Comparison of ENCODE assay signal across 14 cellular contexts in genomic region chr22:35785181-35785923, GRCh38.
DNase-seq lines count a peak whose midpoint lies in the region; ATAC-seq and TF ChIP-seq lines count a peak whose summit lies in the region.
"Had no signal": no experiment of that assay in that cellular context is flagged by ENCODE, and none has a peak within 500 bp of the region (broad histone marks: within the 10 kb centered on the region; RNA-seq: fewer than 3 reads in every experiment).

No MANE protein-coding gene starts in this region.

- H3K27ac Mint-ChIP-seq in mesothelial cell of epicardium: peak overlapping the region; percentile 37
- H3K27ac Mint-ChIP-seq in activated CD4-positive, alpha-beta T cell treated with anti-CD3 and anti-CD28 coated beads for 36 hours: no peak overlapping the region
- H3K27ac Mint-ChIP-seq: activated CD8-positive, alpha-beta T cell treated with anti-CD3 and anti-CD28 coated beads for 36 hours; activated naive CD4-positive, alpha-beta T cell treated with anti-CD3 and anti-CD28 coated beads, Interleukin-2, amount 10 ng/mL, durations not matched to agents 7 days and 5 days had no signal

- 48% methylated on average over 4 of the region's 4 CpGs for WGBS in mammary epithelial cell (ENCODE audit: low coverage, missing lambda C conversion rate)

- peak overlapping the region in 1 of 11 experiments; percentile 23; a peak in 1 of 22 replicates for H3K9ac ChIP-seq in BLaER1 treated with 17β-estradiol and CSF1 and Interleukin-3, amounts not matched to agents 10 nM and 100 nM
- no peak overlapping the region for H3K9ac ChIP-seq in mammary epithelial cell (ENCODE audit: insufficient read depth, low read length)

- no peaks in the 10 kb centered on the region for H3K9me3 Mint-ChIP-seq in mesothelial cell of epicardium
- H3K9me3 Mint-ChIP-seq in activated CD4-positive, alpha-beta T cell treated with anti-CD3 and anti-CD28 coated beads for 36 hours (ENCODE audit: low read depth): no peaks in the 10 kb centered on the region
- H3K9me3 Mint-ChIP-seq: activated CD8-positive, alpha-beta T cell treated with anti-CD3 and anti-CD28 coated beads for 36 hours; activated naive CD4-positive, alpha-beta T cell treated with anti-CD3 and anti-CD28 coated beads, Interleukin-2, amount 10 ng/mL, durations not matched to agents 7 days and 5 days had no signal

- H3K36me3 ChIP-seq in BLaER1 treated with 17β-estradiol and CSF1 and Interleukin-3, amounts not matched to agents 10 nM and 100 nM: 0 out of 22 replicates have a peak, but pooled peaks cover 0 to 4% (median 0%) of the 10 kb centered on the region in 11 experiments
- peaks cover 9% of the 10 kb centered on the region for H3K36me3 ChIP-seq in mammary epithelial cell (ENCODE audit: insufficient read depth, low read length)

- intact Hi-C loops in mammary epithelial cell (cut with micrococcal nuclease): loop anchor here (2.0 kb wide), 1 partner anchor 49 kb away; no protein-coding TSS in a partner anchor
- intact Hi-C loops in activated CD4-positive, alpha-beta T cell treated with anti-CD3 and anti-CD28 coated beads for 36 hours (cut with DNase I, micrococcal nuclease): no loop called here

- H3K4me2 ChIP-seq in BLaER1 treated with 17β-estradiol and CSF1 and Interleukin-3, amounts not matched to agents 10 nM and 100 nM: peak overlapping the region; percentile 15 to 77 (median 41); a peak in 21 of 22 replicates
- H3K4me2 ChIP-seq in mammary epithelial cell (ENCODE audit: insufficient read depth, low read depth, low read length): no peak overlapping the region

- H3K9me3 ChIP-seq in BLaER1 treated with 17β-estradiol and CSF1 and Interleukin-3, amounts not matched to agents 10 nM and 100 nM (replicated peaks in 1 of 11): no peaks in the 10 kb centered on the region
- H3K9me3 ChIP-seq in mammary epithelial cell (replicated peaks; ENCODE audit: insufficient read depth, low read length): no peaks in the 10 kb centered on the region
- H3K9me3 ChIP-seq: heart left ventricle had no signal

- POLR2A ChIA-PET in activated CD4-positive, alpha-beta T cell treated with anti-CD3 and anti-CD28 coated beads for 36 hours (lab: Charles Lee): interaction anchor here (0.7 kb wide), 1 partner anchor 392 kb away, joined by 3 read pairs; no protein-coding TSS in a partner anchor

- ATAC-seq in activated CD4-positive, alpha-beta T cell treated with anti-CD3 and anti-CD28 coated beads for 36 hours: no peak
- ATAC-seq: activated CD8-positive, alpha-beta T cell treated with anti-CD3 and anti-CD28 coated beads for 36 hours had no signal

- peaks cover 12% of the 10 kb centered on the region for H3K4me1 Mint-ChIP-seq in mesothelial cell of epicardium
- no peaks in the 10 kb centered on the region for H3K4me1 Mint-ChIP-seq in activated CD4-positive, alpha-beta T cell treated with anti-CD3 and anti-CD28 coated beads for 36 hours
- H3K4me1 Mint-ChIP-seq: activated naive CD4-positive, alpha-beta T cell treated with anti-CD3 and anti-CD28 coated beads, Interleukin-2, amount 10 ng/mL, durations not matched to agents 7 days and 5 days had no signal

- in situ Hi-C loops in mammary epithelial cell (cut with MboI; ENCODE audit: low sequenced_read_pairs in 2 of 2): no loop called here

- no peak overlapping the region for H3K4me3 Mint-ChIP-seq in mesothelial cell of epicardium
- no peak overlapping the region for H3K4me3 Mint-ChIP-seq in activated CD4-positive, alpha-beta T cell treated with anti-CD3 and anti-CD28 coated beads for 36 hours
- H3K4me3 Mint-ChIP-seq: activated CD8-positive, alpha-beta T cell treated with anti-CD3 and anti-CD28 coated beads for 36 hours; activated naive CD4-positive, alpha-beta T cell treated with anti-CD3 and anti-CD28 coated beads, Interleukin-2, amount 10 ng/mL, durations not matched to agents 7 days and 5 days had no signal

- peaks cover 17% of the 10 kb centered on the region for H3K36me3 Mint-ChIP-seq in mesothelial cell of epicardium
- no peaks in the 10 kb centered on the region for H3K36me3 Mint-ChIP-seq in activated CD4-positive, alpha-beta T cell treated with anti-CD3 and anti-CD28 coated beads for 36 hours (ENCODE audit: low read depth)
- H3K36me3 Mint-ChIP-seq: activated naive CD4-positive, alpha-beta T cell treated with anti-CD3 and anti-CD28 coated beads, Interleukin-2, amount 10 ng/mL, durations not matched to agents 7 days and 5 days had no signal

- no peaks in the 10 kb centered on the region for H4K20me1 ChIP-seq in BLaER1 treated with 17β-estradiol and CSF1 and Interleukin-3, amounts not matched to agents 10 nM and 100 nM
- no peaks in the 10 kb centered on the region for H4K20me1 ChIP-seq in mammary epithelial cell (ENCODE audit: insufficient read depth, low read length)

- dilution Hi-C loops in mammary epithelial cell (cut with HindIII; ENCODE audit: low sequenced_read_pairs): no loop called here

- no peak overlapping the region for H3K4me3 ChIP-seq in BLaER1 treated with 17β-estradiol and CSF1 and Interleukin-3, amounts not matched to agents 10 nM and 100 nM
- H3K4me3 ChIP-seq in mammary epithelial cell (replicated peaks in 1 of 3; ENCODE audit: insufficient read depth in 1 of 3, low read depth in 2 of 3, low read length in 3 of 3): no peak overlapping the region
- H3K4me3 ChIP-seq: heart left ventricle had no signal

- peak overlapping the region in 4 of 11 experiments; percentile 8 to 57 (median 26); a peak in 6 of 22 replicates for H3K27ac ChIP-seq in BLaER1 treated with 17β-estradiol and CSF1 and Interleukin-3, amounts not matched to agents 10 nM and 100 nM
- no peak overlapping the region for H3K27ac ChIP-seq in mammary epithelial cell (ENCODE audit: insufficient read depth, low read depth, low read length)

- H3K27me3 ChIP-seq in BLaER1 treated with 17β-estradiol and CSF1 and Interleukin-3, amounts not matched to agents 10 nM and 100 nM: no peaks in the 10 kb centered on the region
- H3K27me3 ChIP-seq in mammary epithelial cell (ENCODE audit: insufficient read depth, low read length): no peaks in the 10 kb centered on the region
- H3K27me3 ChIP-seq: heart left ventricle had no signal

- no TSS peak for BruUV-seq in mammary epithelial cell (replicated peaks; lab: Mats Ljungman, UMichigan)

- CTCF ChIA-PET in mammary epithelial cell (lab: Charles Lee; ENCODE audit: low non-redundant PET): no interaction called here
- CTCF ChIA-PET in activated CD4-positive, alpha-beta T cell treated with anti-CD3 and anti-CD28 coated beads for 36 hours (lab: Charles Lee): no interaction called here

- no peaks in the 10 kb centered on the region for H3K27me3 Mint-ChIP-seq in mesothelial cell of epicardium (ENCODE audit: low read depth)
- H3K27me3 Mint-ChIP-seq in activated CD4-positive, alpha-beta T cell treated with anti-CD3 and anti-CD28 coated beads for 36 hours: no peaks in the 10 kb centered on the region
- H3K27me3 Mint-ChIP-seq: activated CD8-positive, alpha-beta T cell treated with anti-CD3 and anti-CD28 coated beads for 36 hours; activated naive CD4-positive, alpha-beta T cell treated with anti-CD3 and anti-CD28 coated beads, Interleukin-2, amount 10 ng/mL, durations not matched to agents 7 days and 5 days had no signal

- peaks cover 92% of the 10 kb centered on the region for H3K79me2 ChIP-seq in mammary epithelial cell (ENCODE audit: insufficient read depth, low read length)

- TF ChIP-seq CTCF in mammary epithelial cell (conservative IDR thresholded peaks at IDR 0.05 in 1 of 2, IDR thresholded peaks at IDR 0.05 in 1 of 2; ENCODE audit: extremely low read depth in 1 of 2, insufficient read depth in 1 of 2, low read depth in 1 of 2, low read length in 2 of 2): no peak
- no peak for TF ChIP-seq CTCF in mesothelial cell of epicardium (IDR thresholded peaks at IDR 0.05; ENCODE audit: unreplicated experiment)

- H2AFZ ChIP-seq in mammary epithelial cell (ENCODE audit: low read depth, low read length): no peak overlapping the region

- DNase-seq in NOMO-1 treated with DMSO at 0.1 percent for 48 hours (lab: John Stamatoyannopoulos, UW; ENCODE audit: unreplicated experiment) (peak; percentile 80), mammary epithelial cell (peak; percentile 10), mesothelial cell of epicardium (ENCODE audit: low spot score in 2 of 2, unreplicated experiment in 2 of 2) (no peak), cerebellum (ENCODE audit: low spot score) (no peak), NCI-H1105 (lab: John Stamatoyannopoulos, UW) (no peak), CD1c-positive myeloid dendritic cell (ENCODE audit: extremely low spot score) (no peak)
- no peak for DNase-seq in activated CD4-positive, alpha-beta T cell treated with anti-CD3 and anti-CD28 coated beads for 36 hours
- DNase-seq: activated CD8-positive, alpha-beta T cell treated with anti-CD3 and anti-CD28 coated beads for 36 hours; activated naive CD4-positive, alpha-beta T cell treated with anti-CD3 and anti-CD28 coated beads, Interleukin-2, amount 10 ng/mL, durations not matched to agents 7 days and 5 days; mesendoderm; NCI-H146; NCI-H774 had no signal

- peaks cover 19 to 38% (median 25%) of the 10 kb centered on the region in 10 experiments; a peak in 19 of 20 replicates for H3K4me1 ChIP-seq in BLaER1 treated with 17β-estradiol and CSF1 and Interleukin-3, amounts not matched to agents 10 nM and 100 nM
- peaks cover 27% of the 10 kb centered on the region for H3K4me1 ChIP-seq in mammary epithelial cell (ENCODE audit: insufficient read depth, low read length)

Comparison
In these comparisons a context has a peak if more than half of its experiments do, and no peak if none do; other contexts are left out.
1. DNase-seq: peak in NOMO-1 treated with DMSO at 0.1 percent for 48 hours (single experiment) and mammary epithelial cell (single experiment); none in mesothelial cell of epicardium (0 of 2), cerebellum (single experiment), NCI-H1105 (single experiment), activated CD4-positive, alpha-beta T cell treated with anti-CD3 and anti-CD28 coated beads for 36 hours (single experiment) and CD1c-positive myeloid dendritic cell (single experiment).